ENCODE assay signal across 8 cellular contexts in genomic region chr3:152202976-152203626, GRCh38.
DNase-seq lines count a peak whose midpoint lies in the region; ATAC-seq and TF ChIP-seq lines count a peak whose summit lies in the region.

No MANE protein-coding gene starts in this region.

- no peaks in the 10 kb centered on the region for H3K9me3 ChIP-seq in OCI-LY7 (ENCODE audit: low read length)
- no peaks in the 10 kb centered on the region for H3K9me3 ChIP-seq in left ventricle myocardium inferior (replicated peaks)
- H3K9me3 ChIP-seq in upper lobe of right lung, result no peaks in the 10 kb centered on the region

- no peak for DNase-seq in Right ventricle myocardium superior
- no peak for DNase-seq in cardiac septum (ENCODE audit: low spot score)
- DNase-seq in OCI-LY7 (ENCODE audit: low spot score), result peak; percentile 34
- DNase-seq in left ventricle myocardium inferior, result no peak
- DNase-seq in upper lobe of right lung, result no peak
- DNase-seq in GM10266 (ENCODE audit: extremely low spot score), result no peak
- DNase-seq in nephron progenitor cell, result no peak
- no peak for DNase-seq in activated CD4-positive, alpha-beta T cell treated with anti-CD3 and anti-CD28 coated beads, Interleukin-2, amount 50 U/mL, for 4 hours

- no peaks in the 10 kb centered on the region for H3K9me3 Mint-ChIP-seq in nephron progenitor cell

- 0 out of 2 replicates have a peak, but pooled peaks cover 6% of the 10 kb centered on the region for H3K79me2 ChIP-seq in OCI-LY7 (ENCODE audit: insufficient read depth, low read depth, low read length)

- no peaks in the 10 kb centered on the region for H3K9me2 ChIP-seq in OCI-LY7 (ENCODE audit: insufficient read depth, low read length)

- H3K27me3 ChIP-seq in left ventricle myocardium inferior (ENCODE audit: low read depth), result no peaks in the 10 kb centered on the region
- no peaks in the 10 kb centered on the region for H3K27me3 ChIP-seq in upper lobe of right lung

- TF ChIP-seq CTCF in OCI-LY7 (conservative IDR thresholded peaks at IDR 0.05; ENCODE audit: low read length) (no peak), left ventricle myocardium inferior (IDR thresholded peaks at IDR 0.05; ENCODE audit: borderline replicate concordance) (no peak), upper lobe of right lung (IDR thresholded peaks at IDR 0.05) (no peak), GM10266 (IDR thresholded peaks at IDR 0.05; ENCODE audit: control insufficient read depth, insufficient read depth, low read depth, missing control alignments) (no peak), nephron progenitor cell (IDR thresholded peaks at IDR 0.05) (no peak)

- POLR2A ChIA-PET in OCI-LY7 (lab: Charles Lee), result interaction anchor here (0.9 to 4.7 kb wide), 15 partner anchors 9 to 240 kb away, joined by 3 to 28 read pairs (median 4); partner anchors contain the start of gene MBNL1

- H3K27me3 Mint-ChIP-seq in nephron progenitor cell (ENCODE audit: low read depth, poor library complexity), result no peaks in the 10 kb centered on the region

- peak overlapping the region; percentile 86 for H3K4me2 ChIP-seq in OCI-LY7 (ENCODE audit: low read length)

- CTCF ChIA-PET in OCI-LY7 (lab: Charles Lee; ENCODE audit: unreplicated experiment), result no interaction called here

- H3K36me3 ChIP-seq in OCI-LY7 (ENCODE audit: insufficient read depth, low read length) (no peaks in the 10 kb centered on the region), left ventricle myocardium inferior (no peaks in the 10 kb centered on the region), upper lobe of right lung (no peaks in the 10 kb centered on the region)

- H2AFZ ChIP-seq in OCI-LY7 (ENCODE audit: low read length), result peak overlapping the region; percentile 98

- H3K4me3 ChIP-seq in OCI-LY7 (ENCODE audit: low read depth, low read length, poor library complexity, severe bottlenecking) (peak overlapping the region; percentile 60), left ventricle myocardium inferior (peak overlapping the region; percentile 31), upper lobe of right lung (peak overlapping the region; percentile 35)

- ATAC-seq in Right ventricle myocardium superior (ENCODE audit: poor library complexity) (peak; percentile 40), upper lobe of right lung (peak; percentile 63)

- no peak overlapping the region for H3K4me3 Mint-ChIP-seq in nephron progenitor cell

- no TSS peak for BruUV-seq in OCI-LY7 (replicated peaks; lab: Mats Ljungman, UMichigan)

- intact Hi-C loops in Right ventricle myocardium superior (cut with DNase I) (no loop called here), cardiac septum (cut with DNase I) (loop anchor here (2.0 to 10.0 kb wide), 2 partner anchors 66 to 632 kb away; partner anchors contain the start of genes MBNL1 and P2RY1), OCI-LY7 (cut with micrococcal nuclease; ENCODE audit: unreplicated experiment) (no loop called here), left ventricle myocardium inferior (cut with micrococcal nuclease) (no loop called here), upper lobe of right lung (cut with DNase I) (no loop called here)

- no peaks in the 10 kb centered on the region for H4K20me1 ChIP-seq in OCI-LY7 (ENCODE audit: insufficient read depth, low read length)

- H3K4me1 Mint-ChIP-seq in nephron progenitor cell, result no peaks in the 10 kb centered on the region

- H3K4me1 ChIP-seq in OCI-LY7 (ENCODE audit: insufficient read depth, low read length, poor library complexity, severe bottlenecking) (peaks cover 74% of the 10 kb centered on the region), left ventricle myocardium inferior (peaks cover 48% of the 10 kb centered on the region), upper lobe of right lung (peaks cover 39% of the 10 kb centered on the region)

- H3K27ac Mint-ChIP-seq in nephron progenitor cell, result no peak overlapping the region

- peak overlapping the region; percentile 26 for H3K27ac ChIP-seq in OCI-LY7 (ENCODE audit: low read depth, low read length, poor library complexity, severe bottlenecking)
- peak overlapping the region; percentile 58 for H3K27ac ChIP-seq in left ventricle myocardium inferior (replicated peaks)
- H3K27ac ChIP-seq in upper lobe of right lung, result peak overlapping the region; percentile 82

- H3K36me3 Mint-ChIP-seq in nephron progenitor cell (ENCODE audit: low read depth), result no peaks in the 10 kb centered on the region

Comparison
In these comparisons a context has a peak if more than half of its experiments do, and no peak if none do; other contexts are left out.
1. H3K27ac ChIP-seq: peak in every context shown above with its lines; median percentile 82 in upper lobe of right lung; 58 in left ventricle myocardium inferior; 26 in OCI-LY7.